22 cellular contexts compared by ENCODE assay signal in the genomic region with DNA sequence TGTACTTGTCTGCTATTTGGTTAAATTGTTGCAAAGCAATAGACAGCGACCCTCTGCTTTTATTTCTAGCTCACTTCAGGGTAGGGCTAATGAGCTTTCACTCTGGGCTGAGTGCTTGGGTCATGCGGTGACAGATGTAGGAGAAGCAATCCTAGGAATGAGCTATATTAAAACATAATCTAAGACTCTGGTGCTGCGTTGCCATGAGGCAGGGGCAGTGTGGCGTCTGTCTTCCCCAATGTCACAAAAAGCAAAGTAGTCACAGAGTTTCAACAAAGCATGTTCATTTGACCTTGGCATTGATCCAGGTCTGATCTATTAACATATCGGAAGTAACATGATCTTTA.
"Had no signal": no experiment of that assay in that cellular context is flagged by ENCODE, and none has a peak within 500 bp of the region (broad histone marks: within the 10 kb centered on the region; RNA-seq: fewer than 3 reads in every experiment).

No MANE protein-coding gene starts in this region.

- ATAC-seq: sciatic nerve; stimulated activated naive B cell treated with anti-CD40 and anti-IgM and Interleukin-4, amounts not matched to agents 10 μg/mL and 1 μg/mL and 100 μg/mL, for 72 hours had no signal

- H3K9me3 ChIP-seq: breast epithelium, esophagus muscularis mucosa, transverse colon had no signal

- H3K36me3 ChIP-seq: breast epithelium, esophagus muscularis mucosa, transverse colon had no signal

- H3K4me1 ChIP-seq: breast epithelium, transverse colon had no signal

- H3K27me3 ChIP-seq: breast epithelium, esophagus muscularis mucosa, transverse colon had no signal

- H3K27ac ChIP-seq: breast epithelium, coronary artery, esophagus muscularis mucosa, transverse colon had no signal

- H3K4me3 ChIP-seq: breast epithelium, coronary artery, esophagus muscularis mucosa, smooth muscle cell, transverse colon had no signal

- DNase-seq: activated CD4-positive, alpha-beta T cell treated with anti-CD3 and anti-CD28 coated beads for 4 hours; activated CD4-positive, alpha-beta T cell treated with anti-CD3 and anti-CD28 coated beads, Interleukin-2, amount 50 U/mL, for 48 hours; activated CD4-positive, CD25-positive, alpha-beta regulatory T cell; activated effector memory CD4-positive, alpha-beta T cell treated with Interleukin-2 at 50 U/mL for 16 hours; activated naive CD4-positive, alpha-beta T cell treated with anti-CD3 and anti-CD28 coated beads for 36 hours; activated naive CD8-positive, alpha-beta T cell treated with anti-CD3 and anti-CD28 coated beads, Interleukin-2, amount 10 ng/mL, durations not matched to agents 7 days and 5 days; activated T-cell treated with anti-CD3 and anti-CD28 coated beads, Interleukin-2, amount 50 U/mL, for 48 hours; amniotic stem cell; cerebellar nuclear complex; glutamatergic neuron; hypothalamus; nephron progenitor cell; occipital lobe; stimulated activated CD4-positive, alpha-beta T cell treated with anti-CD3 and anti-CD28 coated beads, Interleukin-15, amount 100 ng/mL, for 24 hours; stimulated activated CD8-positive, alpha-beta memory T cell treated with anti-CD3 and anti-CD28 coated beads, Interleukin-4, amount 100 ng/mL, for 48 hours; stimulated activated naive B cell treated with anti-CD40 and anti-IgM and Interleukin-4, amounts not matched to agents 10 μg/mL and 1 μg/mL and 100 μg/mL, for 72 hours; transverse colon had no signal
